Comparison of ENCODE assay signal across 25 cellular contexts in genomic region chr20:16479666-16480065, GRCh38.
"Had no signal": no experiment of that assay in that cellular context is flagged by ENCODE, and none has a peak within 500 bp of the region (broad histone marks: within the 10 kb centered on the region; RNA-seq: fewer than 3 reads in every experiment).

No MANE protein-coding gene starts in this region.

- H3K36me3 Mint-ChIP-seq: activated CD4-positive, alpha-beta memory T cell treated with anti-CD3 and anti-CD28 coated beads for 36 hours had no signal

- H3K4me1 ChIP-seq: lower lobe of right lung had no signal

- DNase-seq: activated CD4-positive, alpha-beta memory T cell treated with anti-CD3 and anti-CD28 coated beads for 36 hours; activated CD4-positive, alpha-beta T cell treated with anti-CD3 and anti-CD28 coated beads for 4 hours; activated naive CD8-positive, alpha-beta T cell treated with anti-CD3 and anti-CD28 coated beads for 36 hours; activated T-cell treated with anti-CD3 and anti-CD28 coated beads for 4 hours; amygdala; body of pancreas; central memory CD4-positive, alpha-beta T cell; colonic mucosa; endodermal cell; hippocampal formation; islet precursor cell; left colon; lower lobe of right lung; sigmoid colon; stimulated activated CD8-positive, alpha-beta memory T cell treated with anti-CD3 and anti-CD28 coated beads, Interleukin-4, amount 100 ng/mL, for 48 hours; stimulated activated naive CD4-positive, alpha-beta T cell; thyroid gland had no signal

- FAIRE-seq: TTC549, urothelium cell line had no signal

- H3K27ac Mint-ChIP-seq: activated CD4-positive, alpha-beta memory T cell treated with anti-CD3 and anti-CD28 coated beads for 36 hours; activated naive CD8-positive, alpha-beta T cell treated with anti-CD3 and anti-CD28 coated beads for 36 hours; activated T-helper 1 cell treated with anti-CD3 and anti-CD28 coated beads, Interleukin-12 subunit alpha, Interleukin-12 subunit beta, Interleukin-2, Interleukin-4 antibody, amounts not matched to agents 30 ng/mL and 10 ng/mL and 1 ng/mL, durations not matched to agents 14 hours and 24 hours and 36 hours; endodermal cell; mesothelial cell of epicardium; nephron; T-helper 2 cell treated with Interferon-gamma antibody and Interleukin-4, amounts not matched to agents 5 μg/mL and 100 μg/mL, for 36 hours; WTC11 had no signal

- H3K27me3 Mint-ChIP-seq: activated CD4-positive, alpha-beta memory T cell treated with anti-CD3 and anti-CD28 coated beads for 36 hours; activated naive CD8-positive, alpha-beta T cell treated with anti-CD3 and anti-CD28 coated beads for 36 hours had no signal

- H3K4me3 Mint-ChIP-seq: activated CD4-positive, alpha-beta memory T cell treated with anti-CD3 and anti-CD28 coated beads for 36 hours; activated naive CD8-positive, alpha-beta T cell treated with anti-CD3 and anti-CD28 coated beads for 36 hours; activated T-helper 1 cell treated with anti-CD3 and anti-CD28 coated beads, Interleukin-12 subunit alpha, Interleukin-12 subunit beta, Interleukin-2, Interleukin-4 antibody, amounts not matched to agents 30 ng/mL and 10 ng/mL and 1 ng/mL, durations not matched to agents 14 hours and 24 hours and 36 hours; endodermal cell; mesothelial cell of epicardium; nephron; T-helper 2 cell treated with Interferon-gamma antibody and Interleukin-4, amounts not matched to agents 5 μg/mL and 100 μg/mL, for 36 hours; WTC11 had no signal

- ATAC-seq: body of pancreas, left colon, WTC11 had no signal

- H3K36me3 ChIP-seq: colonic mucosa, lower lobe of right lung, sigmoid colon, thyroid gland had no signal

- H3K79me2 ChIP-seq: parathyroid adenoma had no signal

- H3K9me3 Mint-ChIP-seq: activated CD4-positive, alpha-beta memory T cell treated with anti-CD3 and anti-CD28 coated beads for 36 hours; activated T-helper 1 cell treated with anti-CD3 and anti-CD28 coated beads, Interleukin-12 subunit alpha, Interleukin-12 subunit beta, Interleukin-2, Interleukin-4 antibody, amounts not matched to agents 30 ng/mL and 10 ng/mL and 1 ng/mL, durations not matched to agents 14 hours and 24 hours and 36 hours; endodermal cell; nephron; T-helper 2 cell treated with Interferon-gamma antibody and Interleukin-4, amounts not matched to agents 5 μg/mL and 100 μg/mL, for 36 hours had no signal

- H3K9me3 ChIP-seq: body of pancreas, colonic mucosa, lower lobe of right lung, sigmoid colon, thyroid gland had no signal

- H3K27me3 ChIP-seq: body of pancreas, colonic mucosa, sigmoid colon, thyroid gland had no signal

- H3K27ac ChIP-seq: body of pancreas, colonic mucosa, lower lobe of right lung, parathyroid adenoma, sigmoid colon, thyroid gland had no signal

- H2AFZ ChIP-seq: parathyroid adenoma had no signal

- H3K4me3 ChIP-seq: body of pancreas, colonic mucosa, lower lobe of right lung, sigmoid colon, thyroid gland had no signal

- H3K9ac ChIP-seq: parathyroid adenoma had no signal
